Comparison of ENCODE assay signal across 1 cellular context in the genomic region with DNA sequence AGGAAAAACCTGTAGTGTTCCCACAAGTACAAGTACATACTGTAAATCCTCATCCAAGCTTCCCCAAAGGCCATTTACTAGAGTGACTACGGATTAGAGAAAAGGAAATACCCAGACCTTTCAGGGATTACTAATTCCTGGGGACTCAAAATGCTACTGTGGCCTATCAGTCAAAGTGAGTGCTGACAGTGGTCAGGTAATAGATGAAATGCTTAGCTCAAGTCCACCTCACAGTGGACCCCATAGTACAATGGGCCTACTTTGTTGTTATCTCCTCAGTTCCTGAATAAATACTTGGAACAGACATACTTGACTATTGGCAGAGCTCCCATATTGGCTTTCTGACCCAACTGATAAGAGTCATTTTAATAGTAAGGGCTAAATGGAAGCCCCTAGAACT.
TF ChIP-seq lines count a peak whose summit lies in the region.

No MANE protein-coding gene starts in this region.

TF ChIP-seq in K562, 482 proteins besides CTCF, POLR2A, EP300 and RAD21 (continued from another document):
- TF ChIP-seq, protein P1, sequence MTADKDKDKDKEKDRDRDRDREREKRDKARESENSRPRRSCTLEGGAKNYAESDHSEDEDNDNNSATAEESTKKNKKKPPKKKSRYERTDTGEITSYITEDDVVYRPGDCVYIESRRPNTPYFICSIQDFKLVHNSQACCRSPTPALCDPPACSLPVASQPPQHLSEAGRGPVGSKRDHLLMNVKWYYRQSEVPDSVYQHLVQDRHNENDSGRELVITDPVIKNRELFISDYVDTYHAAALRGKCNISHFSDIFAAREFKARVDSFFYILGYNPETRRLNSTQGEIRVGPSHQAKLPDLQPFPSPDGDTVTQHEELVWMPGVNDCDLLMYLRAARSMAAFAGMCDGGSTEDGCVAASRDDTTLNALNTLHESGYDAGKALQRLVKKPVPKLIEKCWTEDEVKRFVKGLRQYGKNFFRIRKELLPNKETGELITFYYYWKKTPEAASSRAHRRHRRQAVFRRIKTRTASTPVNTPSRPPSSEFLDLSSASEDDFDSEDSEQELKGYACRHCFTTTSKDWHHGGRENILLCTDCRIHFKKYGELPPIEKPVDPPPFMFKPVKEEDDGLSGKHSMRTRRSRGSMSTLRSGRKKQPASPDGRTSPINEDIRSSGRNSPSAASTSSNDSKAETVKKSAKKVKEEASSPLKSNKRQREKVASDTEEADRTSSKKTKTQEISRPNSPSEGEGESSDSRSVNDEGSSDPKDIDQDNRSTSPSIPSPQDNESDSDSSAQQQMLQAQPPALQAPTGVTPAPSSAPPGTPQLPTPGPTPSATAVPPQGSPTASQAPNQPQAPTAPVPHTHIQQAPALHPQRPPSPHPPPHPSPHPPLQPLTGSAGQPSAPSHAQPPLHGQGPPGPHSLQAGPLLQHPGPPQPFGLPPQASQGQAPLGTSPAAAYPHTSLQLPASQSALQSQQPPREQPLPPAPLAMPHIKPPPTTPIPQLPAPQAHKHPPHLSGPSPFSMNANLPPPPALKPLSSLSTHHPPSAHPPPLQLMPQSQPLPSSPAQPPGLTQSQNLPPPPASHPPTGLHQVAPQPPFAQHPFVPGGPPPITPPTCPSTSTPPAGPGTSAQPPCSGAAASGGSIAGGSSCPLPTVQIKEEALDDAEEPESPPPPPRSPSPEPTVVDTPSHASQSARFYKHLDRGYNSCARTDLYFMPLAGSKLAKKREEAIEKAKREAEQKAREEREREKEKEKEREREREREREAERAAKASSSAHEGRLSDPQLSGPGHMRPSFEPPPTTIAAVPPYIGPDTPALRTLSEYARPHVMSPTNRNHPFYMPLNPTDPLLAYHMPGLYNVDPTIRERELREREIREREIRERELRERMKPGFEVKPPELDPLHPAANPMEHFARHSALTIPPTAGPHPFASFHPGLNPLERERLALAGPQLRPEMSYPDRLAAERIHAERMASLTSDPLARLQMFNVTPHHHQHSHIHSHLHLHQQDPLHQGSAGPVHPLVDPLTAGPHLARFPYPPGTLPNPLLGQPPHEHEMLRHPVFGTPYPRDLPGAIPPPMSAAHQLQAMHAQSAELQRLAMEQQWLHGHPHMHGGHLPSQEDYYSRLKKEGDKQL (CRISPR knock-in tag; IDR thresholded peaks at IDR 0.05; ENCODE audit: borderline replicate concordance): no peak
- TF ChIP-seq EHMT2 (IDR thresholded peaks at IDR 0.05): no peak
